ENCODE assay signal across 1 cellular context in genomic region chr20:58245181-58245891, GRCh38.
TF ChIP-seq lines count a peak whose summit lies in the region.

No MANE protein-coding gene starts in this region.

TF ChIP-seq in K562, 482 proteins besides CTCF, POLR2A, EP300 and RAD21 (continued from another document):
- TF ChIP-seq BRF2 (IDR thresholded peaks at IDR 0.05; ENCODE audit: borderline replicate concordance, insufficient read depth, insufficient read length): no peak
- TF ChIP-seq CSDE1 (IDR thresholded peaks at IDR 0.05): no peak
- TF ChIP-seq RUNX1 (IDR thresholded peaks at IDR 0.05; ENCODE audit: low read depth): no peak
- no peak for TF ChIP-seq NEUROD1 (IDR thresholded peaks at IDR 0.05; ENCODE audit: borderline replicate concordance, low read depth, low read length, partially characterized antibody)
